In the genomic region with DNA sequence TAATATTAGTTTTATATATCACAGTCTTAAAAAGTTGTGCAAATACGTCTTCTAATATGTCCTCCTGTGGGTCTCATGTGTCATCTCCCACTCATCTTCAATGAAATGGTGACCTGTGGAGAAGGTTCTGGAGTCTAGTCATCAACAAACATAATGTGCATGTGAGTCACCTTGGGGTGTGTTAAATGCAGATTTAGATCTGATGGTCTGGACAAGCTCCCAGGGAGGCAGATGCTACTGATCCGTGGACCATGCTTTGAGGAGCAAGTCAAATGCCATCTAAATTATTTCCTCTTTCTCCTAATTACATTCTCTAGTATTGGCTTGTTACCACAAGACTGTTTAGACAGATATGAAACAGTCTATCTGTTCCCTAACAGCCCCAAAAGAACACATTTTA, we compare ENCODE assay signal across 9 cellular contexts.
"Had no signal": no experiment of that assay in that cellular context is flagged by ENCODE, and none has a peak within 500 bp of the region (broad histone marks: within the 10 kb centered on the region; RNA-seq: fewer than 3 reads in every experiment).

No MANE protein-coding gene starts in this region.

- H3K4me3 ChIP-seq: HAP-1 had no signal

- H3K9ac ChIP-seq: KMS-11 had no signal

- H3K9me3 ChIP-seq: HAP-1 had no signal

- H3K27ac ChIP-seq: HL-60, KMS-11 had no signal

- H3K36me3 ChIP-seq: HAP-1 had no signal

- H3K4me2 ChIP-seq: KMS-11 had no signal

- DNase-seq: GOT3, H7, HFFc6, KBM-7 had no signal

- H3K4me1 ChIP-seq: HAP-1 had no signal

- ATAC-seq: HCT116, HepG2 had no signal
